In genomic region chr16:81695431-81695890, GRCh38 we compare ENCODE assay signal across 11 cellular contexts.
DNase-seq lines count a peak whose midpoint lies in the region; ATAC-seq and TF ChIP-seq lines count a peak whose summit lies in the region.
"Had no signal": no experiment of that assay in that cellular context is flagged by ENCODE, and none has a peak within 500 bp of the region (broad histone marks: within the 10 kb centered on the region; RNA-seq: fewer than 3 reads in every experiment).

No MANE protein-coding gene starts in this region.

- H3K4me3 ChIP-seq in esophagus squamous epithelium (no peak overlapping the region), Karpas-422 (ENCODE audit: low read length) (no peak overlapping the region)

- no peak for TF ChIP-seq POLR2A in esophagus squamous epithelium (IDR thresholded peaks at IDR 0.05)

- H3K27me3 ChIP-seq in esophagus squamous epithelium, result no peaks in the 10 kb centered on the region
- no peaks in the 10 kb centered on the region for H3K27me3 ChIP-seq in Karpas-422 (ENCODE audit: low read length)

- H2AFZ ChIP-seq in Karpas-422 (ENCODE audit: low read length), result no peak overlapping the region

- H3K4me1 ChIP-seq in esophagus squamous epithelium (peaks cover 32 to 71% (median 54%) of the 10 kb centered on the region in 3 donors), Karpas-422 (ENCODE audit: low read length) (no peaks in the 10 kb centered on the region)

- H3K4me3 Mint-ChIP-seq in WTC11 (no peak overlapping the region), progenitor cell of endocrine pancreas (ENCODE audit: low read depth) (no peak overlapping the region)

- no peak overlapping the region for H3K9ac ChIP-seq in Karpas-422 (ENCODE audit: low read length)

- H3K27ac ChIP-seq in esophagus squamous epithelium (peak overlapping the region; percentile 60 to 85 (median 80)), Karpas-422 (ENCODE audit: low read length) (no peak overlapping the region)

- peaks cover 15 to 88% (median 27%) of the 10 kb centered on the region in 3 donors for H3K36me3 ChIP-seq in esophagus squamous epithelium
- H3K36me3 ChIP-seq in Karpas-422 (ENCODE audit: insufficient read depth, low read length), result no peaks in the 10 kb centered on the region

- POLR2A ChIA-PET in WTC11 (lab: Charles Lee), result interaction anchor here (0.6 kb wide), 1 partner anchor 222 kb away, joined by 4 read pairs; no protein-coding TSS in a partner anchor

- peaks cover 23% of the 10 kb centered on the region; the same call in 1 of the 2 replicates for H3K36me3 Mint-ChIP-seq in WTC11
- peaks cover 15% of the 10 kb centered on the region for H3K36me3 Mint-ChIP-seq in progenitor cell of endocrine pancreas (ENCODE audit: insufficient read depth)

- H3K27me3 Mint-ChIP-seq in WTC11 (ENCODE audit: low read depth) (no peaks in the 10 kb centered on the region), progenitor cell of endocrine pancreas (no peaks in the 10 kb centered on the region)

- TF ChIP-seq CTCF in WTC11 (IDR thresholded peaks at IDR 0.05) (no peak), esophagus squamous epithelium (IDR thresholded peaks at IDR 0.05) (no peak), progenitor cell of endocrine pancreas (IDR thresholded peaks at IDR 0.05; ENCODE audit: unreplicated experiment) (no peak)

- no peaks in the 10 kb centered on the region for H3K9me2 ChIP-seq in Karpas-422 (replicated peaks; ENCODE audit: insufficient read depth, low read length)

- H3K9me3 ChIP-seq in esophagus squamous epithelium, result no peaks in the 10 kb centered on the region
- no peaks in the 10 kb centered on the region for H3K9me3 ChIP-seq in Karpas-422 (ENCODE audit: low read length)

- ATAC-seq in WTC11 (no peak), HG03159 (IDR thresholded peaks at IDR 0.05; ENCODE audit: unreplicated experiment) (no peak)

- no peaks in the 10 kb centered on the region for H3K9me3 Mint-ChIP-seq in WTC11
- H3K9me3 Mint-ChIP-seq in progenitor cell of endocrine pancreas (ENCODE audit: low read depth), result no peaks in the 10 kb centered on the region

- 0 out of 2 replicates have a peak, but pooled peaks cover 3% of the 10 kb centered on the region for H4K20me1 ChIP-seq in Karpas-422 (ENCODE audit: insufficient read depth, low read depth, low read length)

- DNase-seq in EH (ENCODE audit: low read depth) (peak; percentile 26), WTC11 (ENCODE audit: low spot score) (no peak), esophagus squamous epithelium (lab: John Stamatoyannopoulos, UW) (no peak), progenitor cell of endocrine pancreas (ENCODE audit: low spot score, unreplicated experiment) (no peak), DMS114 treated with DMSO at 0.1 percent for 48 hours (lab: John Stamatoyannopoulos, UW; ENCODE audit: unreplicated experiment) (no peak), Karpas-422 (no peak)
- no peak for DNase-seq in activated CD4-positive, alpha-beta T cell treated with anti-CD3 and anti-CD28 coated beads for 4 hours
- DNase-seq: activated CD4-positive, alpha-beta T cell treated with anti-CD3 and anti-CD28 coated beads for 1 hour; NCI-H2029 treated with DMSO at 0.1 percent for 48 hours; stimulated activated CD4-positive, alpha-beta T cell treated with anti-CD3 and anti-CD28 coated beads, Interleukin-4, amount 100 ng/mL, for 24 hours had no signal

- intact Hi-C loops in esophagus squamous epithelium (cut with DNase I), result no loop called here

- WGBS in esophagus squamous epithelium, 2 donors, result 9 to 30% methylated on average over 7 of the region's 7 CpGs

- CTCF ChIA-PET in WTC11 (lab: Charles Lee), result interaction anchor here (0.6 to 3.6 kb wide), 5 partner anchors 17 to 72 kb away, joined by 3 to 51 read pairs (median 19); no protein-coding TSS in a partner anchor

- H3K4me1 Mint-ChIP-seq in WTC11, result no peaks in the 10 kb centered on the region
- no peaks in the 10 kb centered on the region for H3K4me1 Mint-ChIP-seq in progenitor cell of endocrine pancreas (ENCODE audit: low read depth)

- H3K79me2 ChIP-seq in Karpas-422 (ENCODE audit: low read length), result no peaks in the 10 kb centered on the region

- no peak overlapping the region for H3K4me2 ChIP-seq in Karpas-422 (ENCODE audit: low read depth, low read length, poor library complexity, severe bottlenecking)

- H3K27ac Mint-ChIP-seq in WTC11, result peak overlapping the region; percentile 60
- peak overlapping the region; percentile 75 for H3K27ac Mint-ChIP-seq in progenitor cell of endocrine pancreas

TF ChIP-seq in WTC11, 78 proteins besides CTCF, POLR2A, EP300 and RAD21:
- TF ChIP-seq, protein P1, sequence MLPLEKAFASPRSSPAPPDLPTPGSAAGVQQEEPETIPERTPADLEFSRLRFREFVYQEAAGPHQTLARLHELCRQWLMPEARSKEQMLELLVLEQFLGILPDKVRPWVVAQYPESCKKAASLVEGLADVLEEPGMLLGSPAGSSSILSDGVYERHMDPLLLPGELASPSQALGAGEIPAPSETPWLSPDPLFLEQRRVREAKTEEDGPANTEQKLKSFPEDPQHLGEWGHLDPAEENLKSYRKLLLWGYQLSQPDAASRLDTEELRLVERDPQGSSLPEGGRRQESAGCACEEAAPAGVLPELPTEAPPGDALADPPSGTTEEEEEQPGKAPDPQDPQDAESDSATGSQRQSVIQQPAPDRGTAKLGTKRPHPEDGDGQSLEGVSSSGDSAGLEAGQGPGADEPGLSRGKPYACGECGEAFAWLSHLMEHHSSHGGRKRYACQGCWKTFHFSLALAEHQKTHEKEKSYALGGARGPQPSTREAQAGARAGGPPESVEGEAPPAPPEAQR (CRISPR knock-in tag; IDR thresholded peaks at IDR 0.05), result no peak
- TF ChIP-seq CREB1 (CRISPR knock-in tag; IDR thresholded peaks at IDR 0.05), result no peak
- no peak for TF ChIP-seq EMX1 (CRISPR knock-in tag; IDR thresholded peaks at IDR 0.05)
- no peak for TF ChIP-seq ZNF671 (CRISPR knock-in tag; IDR thresholded peaks at IDR 0.05)
- TF ChIP-seq, protein P2, sequence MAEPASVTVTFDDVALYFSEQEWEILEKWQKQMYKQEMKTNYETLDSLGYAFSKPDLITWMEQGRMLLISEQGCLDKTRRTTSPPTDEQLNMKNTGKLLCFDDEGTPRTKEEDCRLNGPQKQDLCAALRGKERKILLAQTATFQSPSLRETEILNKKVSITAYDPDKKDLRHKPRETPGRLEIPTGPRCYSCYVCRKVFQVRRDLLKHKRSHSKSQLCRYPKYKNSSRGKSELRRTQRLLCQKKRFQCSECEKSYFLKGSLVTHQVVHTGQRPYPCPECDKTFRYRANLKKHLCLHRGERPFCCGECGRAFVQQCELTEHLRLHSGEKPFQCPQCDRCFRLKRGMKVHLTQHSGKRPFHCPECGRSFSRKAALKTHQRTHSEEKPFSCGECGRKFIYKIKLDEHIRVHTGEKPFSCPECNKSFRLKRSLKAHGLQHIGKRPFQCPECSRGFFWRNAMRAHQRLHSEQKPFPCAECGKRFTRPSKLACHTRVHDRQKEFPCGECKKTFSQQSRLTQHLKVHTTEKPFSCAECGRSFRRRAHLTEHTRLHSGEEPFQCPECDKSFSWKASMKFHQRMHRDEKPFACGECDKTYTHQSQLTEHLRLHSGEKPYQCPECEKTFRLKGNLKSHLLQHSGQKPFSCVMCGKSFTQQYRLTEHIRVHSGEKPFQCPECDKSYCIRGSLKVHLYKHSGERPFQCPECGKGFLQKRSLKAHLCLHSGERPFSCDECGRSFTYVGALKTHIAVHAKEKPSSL (CRISPR knock-in tag; conservative IDR thresholded peaks at IDR 0.05), result no peak
- TF ChIP-seq JUN (CRISPR knock-in tag; IDR thresholded peaks at IDR 0.05), result no peak
- no peak for TF ChIP-seq ZNF263 (CRISPR knock-in tag; IDR thresholded peaks at IDR 0.05; ENCODE audit: low read depth)
- no peak for TF ChIP-seq SMAD3 (CRISPR knock-in tag; IDR thresholded peaks at IDR 0.05; ENCODE audit: borderline replicate concordance)
- TF ChIP-seq, protein P3, sequence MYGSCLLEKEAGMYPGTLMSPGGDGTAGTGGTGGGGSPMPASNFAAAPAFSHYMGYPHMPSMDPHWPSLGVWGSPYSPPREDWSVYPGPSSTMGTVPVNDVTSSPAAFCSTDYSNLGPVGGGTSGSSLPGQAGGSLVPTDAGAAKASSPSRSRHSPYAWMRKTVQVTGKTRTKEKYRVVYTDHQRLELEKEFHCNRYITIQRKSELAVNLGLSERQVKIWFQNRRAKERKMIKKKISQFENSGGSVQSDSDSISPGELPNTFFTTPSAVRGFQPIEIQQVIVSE (CRISPR knock-in tag; IDR thresholded peaks at IDR 0.05; ENCODE audit: borderline replicate concordance), result no peak
- TF ChIP-seq TCF7 (CRISPR knock-in tag; IDR thresholded peaks at IDR 0.05; ENCODE audit: low read depth), result no peak
- TF ChIP-seq ETV6 (CRISPR knock-in tag; IDR thresholded peaks at IDR 0.05), result no peak
- no peak for TF ChIP-seq HMGA2 (CRISPR knock-in tag; IDR thresholded peaks at IDR 0.05)
- no peak for TF ChIP-seq AR (CRISPR knock-in tag; IDR thresholded peaks at IDR 0.05)
- TF ChIP-seq MXD4 (CRISPR knock-in tag; IDR thresholded peaks at IDR 0.05; ENCODE audit: borderline replicate concordance), result no peak
- TF ChIP-seq FOXP1 (CRISPR knock-in tag; IDR thresholded peaks at IDR 0.05; ENCODE audit: borderline replicate concordance), result no peak
